8 cellular contexts compared by ENCODE assay signal in genomic region chr22:42581194-42581761, GRCh38. TPM values are rescaled to one million over a fixed set of nuclear protein-coding genes. Genes with fewer than 3 reads are reported as not detected.
DNase-seq lines count a peak whose midpoint lies in the region; ATAC-seq and TF ChIP-seq lines count a peak whose summit lies in the region.
"Not testable (repeated sequence)": the region's sequence is repeated elsewhere in the genome, so short reads cannot be mapped to it uniquely, and the experiment has no call there.
"Had no signal": no experiment of that assay in that cellular context is flagged by ENCODE, and none has a peak within 500 bp of the region (broad histone marks: within the 10 kb centered on the region; RNA-seq: fewer than 3 reads in every experiment).

No MANE protein-coding gene starts in this region.

- not testable (repeated sequence) for H3K4me1 Mint-ChIP-seq in activated naive CD8-positive, alpha-beta T cell treated with anti-CD3 and anti-CD28 coated beads, Interleukin-2, amount 50 U/mL, for 24 hours

- H3K4me3 ChIP-seq in Peyer's patch (peak overlapping the region; percentile 73 to 92 (median 80)), esophagus squamous epithelium (peak overlapping the region; percentile 76 to 95 (median 82)), lower leg skin (ENCODE audit: low read depth, poor library complexity, severe bottlenecking) (peak overlapping the region; percentile 37), retinal pigment epithelial cell (ENCODE audit: low read length) (peak overlapping the region; percentile 59)

- peak overlapping the region; percentile 93 for H3K27ac Mint-ChIP-seq in activated naive CD8-positive, alpha-beta T cell treated with anti-CD3 and anti-CD28 coated beads, Interleukin-2, amount 50 U/mL, for 24 hours

- ATAC-seq in GM18502 (IDR thresholded peaks at IDR 0.05; ENCODE audit: poor library complexity, unreplicated experiment) (peak; percentile 20), HG03103 (IDR thresholded peaks at IDR 0.05; ENCODE audit: low read depth, unreplicated experiment) (peak; percentile 24)
- peak; percentile 18 for ATAC-seq in activated naive CD8-positive, alpha-beta T cell treated with anti-CD3 and anti-CD28 coated beads, Interleukin-2, amount 50 U/mL, for 24 hours

- TF ChIP-seq CTCF in Peyer's patch (IDR thresholded peaks at IDR 0.05); esophagus squamous epithelium (IDR thresholded peaks at IDR 0.05); lower leg skin (IDR thresholded peaks at IDR 0.05); retinal pigment epithelial cell (conservative IDR thresholded peaks at IDR 0.05; ENCODE audit: low read depth, low read length): not testable (repeated sequence)

- H3K27me3 ChIP-seq in Peyer's patch, esophagus squamous epithelium: not testable (repeated sequence)

- not testable (repeated sequence) for H3K9me3 Mint-ChIP-seq in activated naive CD8-positive, alpha-beta T cell treated with anti-CD3 and anti-CD28 coated beads, Interleukin-2, amount 50 U/mL, for 24 hours

- peaks cover 42% of the 10 kb centered on the region for H3K36me3 Mint-ChIP-seq in activated naive CD8-positive, alpha-beta T cell treated with anti-CD3 and anti-CD28 coated beads, Interleukin-2, amount 50 U/mL, for 24 hours (ENCODE audit: low read depth)

- WGBS in esophagus squamous epithelium, 2 donors = 0% methylated on average over 7 to 9 of the region's 22 CpGs
- 1% methylated on average over 14 of the region's 22 CpGs for WGBS in lower leg skin, 2 donors

- H3K36me3 ChIP-seq in Peyer's patch (peaks cover 0 to 49% (median 0%) of the 10 kb centered on the region in 3 donors), esophagus squamous epithelium (peaks cover 15 to 78% (median 26%) of the 10 kb centered on the region in 3 donors)

- peak overlapping the region; percentile 24 to 89 (median 64) for H3K27ac ChIP-seq in Peyer's patch
- H3K27ac ChIP-seq in esophagus squamous epithelium = peak overlapping the region; percentile 70 to 86 (median 82)

- DNase-seq in Peyer's patch; activated naive CD8-positive, alpha-beta T cell treated with anti-CD3 and anti-CD28 coated beads, Interleukin-2, amount 50 U/mL, for 24 hours; esophagus squamous epithelium (lab: John Stamatoyannopoulos, UW); lower leg skin (ENCODE audit: low spot score in 2 of 2); retinal pigment epithelial cell (ENCODE audit: low read depth): not testable (repeated sequence)

- H3K4me3 Mint-ChIP-seq in activated naive CD8-positive, alpha-beta T cell treated with anti-CD3 and anti-CD28 coated beads, Interleukin-2, amount 50 U/mL, for 24 hours = peak overlapping the region; percentile 95

- intact Hi-C loops in esophagus squamous epithelium (cut with DNase I); lower leg skin (cut with DNase I; ENCODE audit: low total_unique reads): not testable (repeated sequence)

- H3K4me1 ChIP-seq in Peyer's patch = not testable (repeated sequence)
- peaks cover 7 to 19% (median 8%) of the 10 kb centered on the region in 3 donors for H3K4me1 ChIP-seq in esophagus squamous epithelium

- not testable (repeated sequence) for H3K27me3 Mint-ChIP-seq in activated naive CD8-positive, alpha-beta T cell treated with anti-CD3 and anti-CD28 coated beads, Interleukin-2, amount 50 U/mL, for 24 hours

- not testable (repeated sequence) for TF ChIP-seq POLR2A in Peyer's patch (IDR thresholded peaks at IDR 0.05); esophagus squamous epithelium (IDR thresholded peaks at IDR 0.05); lower leg skin (IDR thresholded peaks at IDR 0.05)

- H3K9me3 ChIP-seq in Peyer's patch, esophagus squamous epithelium: not testable (repeated sequence)

RNA-seq across cellular contexts. Expression of gene SERHL2, which starts 27.5 kb away (rescaled TPM):
- total RNA-seq in Peyer's patch (10 to 100 TPM in 1 of 4 donors, 1 to 10 TPM in 2, not detected in 1; 1.7 to 11.6 (median 3.2) TPM), esophagus squamous epithelium (1 to 10 TPM; 2.1 to 5.1 (median 3.6) TPM), lower leg skin (10 to 100 TPM; 13.1 to 39.5 (median 18.2) TPM)

RNA-seq across cellular contexts. Expression of gene POLDIP3, which starts 33.4 kb away (rescaled TPM):
- total RNA-seq in Peyer's patch = 10 to 100 TPM; 30.3 to 42.9 (median 38.0) TPM
- 10 to 100 TPM; 23.3 to 33.0 (median 28.0) TPM for total RNA-seq in esophagus squamous epithelium
- 10 to 100 TPM; 29.6 to 41.8 (median 40.8) TPM for total RNA-seq in lower leg skin

RNA-seq across cellular contexts. Expression of gene ATP5MGL, which starts 59.1 kb away (rescaled TPM):
- not detected for total RNA-seq in Peyer's patch
- total RNA-seq in esophagus squamous epithelium = under 1 TPM in 1 of 4 donors, not detected in 3; 0.76 TPM
- under 1 TPM in 1 of 4 donors, not detected in 3; 0.94 TPM for total RNA-seq in lower leg skin
- total RNA-seq: omental fat pad had no signal
